ENCODE assay signal across 11 cellular contexts in genomic region chr19:55278391-55279135, GRCh38. TPM values are rescaled to one million over a fixed set of nuclear protein-coding genes. Genes with fewer than 3 reads are reported as not detected.
DNase-seq lines count a peak whose midpoint lies in the region; ATAC-seq and TF ChIP-seq lines count a peak whose summit lies in the region.
"Had no signal": no experiment of that assay in that cellular context is flagged by ENCODE, and none has a peak within 500 bp of the region (broad histone marks: within the 10 kb centered on the region; RNA-seq: fewer than 3 reads in every experiment).

No MANE protein-coding gene starts in this region.

- H3K27ac Mint-ChIP-seq in Caco-2 (ENCODE audit: unreplicated experiment), result peak overlapping the region; percentile 100
- H3K27ac Mint-ChIP-seq in natural killer cell treated with Interleukin-12 subunit alpha and Interleukin-12 subunit beta and Interleukin-15 and Interleukin-18, amount 100 ng/mL, for 72 hours, result peak overlapping the region; percentile 29 to 81

- WGBS in esophagus muscularis mucosa, result 83% methylated on average over 13 of the region's 13 CpGs

- BruUV-seq in Caco-2 (replicated peaks; lab: Mats Ljungman, UMichigan), result TSS peak; percentile 44

- H3K27me3 ChIP-seq in Caco-2 (replicated peaks; ENCODE audit: control insufficient read depth, insufficient read depth, low read length) (no peaks in the 10 kb centered on the region), MG63 (no peaks in the 10 kb centered on the region), esophagus muscularis mucosa (no peaks in the 10 kb centered on the region)

- H3K27ac ChIP-seq in caudate nucleus (ENCODE audit: low read depth, low read length) (peak overlapping the region; percentile 94), esophagus muscularis mucosa (replicated peaks in 1 of 4) (no peak overlapping the region)

- POLR2A ChIA-PET in Caco-2 (lab: Charles Lee), result interaction anchor here (1.1 kb wide), 1 partner anchor 105 kb away, joined by 3 read pairs; the partner anchor contains the start of gene TMEM238

- H3K9me3 ChIP-seq in Caco-2, result no peaks in the 10 kb centered on the region
- no peaks in the 10 kb centered on the region for H3K9me3 ChIP-seq in MG63
- no peaks in the 10 kb centered on the region for H3K9me3 ChIP-seq in esophagus muscularis mucosa

- no peaks in the 10 kb centered on the region for H3K9me3 Mint-ChIP-seq in Caco-2 (ENCODE audit: unreplicated experiment)
- H3K9me3 Mint-ChIP-seq in natural killer cell treated with Interleukin-12 subunit alpha and Interleukin-12 subunit beta and Interleukin-15 and Interleukin-18, amount 100 ng/mL, for 72 hours, result no peaks in the 10 kb centered on the region

- H3K36me3 ChIP-seq in Caco-2 (ENCODE audit: control insufficient read depth, insufficient read depth, low read length) (no peaks in the 10 kb centered on the region), MG63 (peaks cover 21% of the 10 kb centered on the region), esophagus muscularis mucosa (peaks cover 19 to 50% (median 33%) of the 10 kb centered on the region in 4 donors)

- peak overlapping the region; percentile 100 for H3K4me3 Mint-ChIP-seq in Caco-2 (ENCODE audit: unreplicated experiment)
- peak overlapping the region; percentile 87 for H3K4me3 Mint-ChIP-seq in natural killer cell treated with Interleukin-12 subunit alpha and Interleukin-12 subunit beta and Interleukin-15 and Interleukin-18, amount 100 ng/mL, for 72 hours

- H3K4me1 ChIP-seq in Caco-2, result peaks cover 14% of the 10 kb centered on the region
- H3K4me1 ChIP-seq in esophagus muscularis mucosa, result peaks cover 8 to 36% (median 29%) of the 10 kb centered on the region in 4 donors

- TF ChIP-seq POLR2A in esophagus muscularis mucosa (IDR thresholded peaks at IDR 0.05; ENCODE audit: low read depth), result no peak

- no peak for TF ChIP-seq CTCF in Caco-2 (IDR thresholded peaks at IDR 0.05; ENCODE audit: insufficient read depth in 1 of 2, low read depth in 1 of 2, low read length in 1 of 2, severe bottlenecking in 1 of 2, unreplicated experiment in 1 of 2)
- no peak for TF ChIP-seq CTCF in esophagus muscularis mucosa (IDR thresholded peaks at IDR 0.05)

- DNase-seq in Caco-2, result no peak
- no peak for DNase-seq in MG63
- peak in 1 of 61 donors; percentile 34 for DNase-seq in caudate nucleus (lab: John Stamatoyannopoulos, UW)
- DNase-seq in natural killer cell treated with Interleukin-12 subunit alpha and Interleukin-12 subunit beta and Interleukin-15 and Interleukin-18, amount 100 ng/mL, for 72 hours (ENCODE audit: low spot score), result no peak
- no peak for DNase-seq in medulla oblongata (ENCODE audit: extremely low spot score)
- no peak for DNase-seq in pons (ENCODE audit: low spot score)
- DNase-seq in esophagus muscularis mucosa (ENCODE audit: extremely low spot score), result no peak
- no peak for DNase-seq in SK-N-DZ (ENCODE audit: low spot score)
- DNase-seq: NCI-H1417 treated with DMSO at 0.1 percent for 48 hours, RPMI8226 had no signal

- ATAC-seq in natural killer cell treated with Interleukin-12 subunit alpha and Interleukin-12 subunit beta and Interleukin-15 and Interleukin-18, amount 100 ng/mL, for 72 hours, result no peak

- no peak for TF ChIP-seq EP300 in esophagus muscularis mucosa (IDR thresholded peaks at IDR 0.05)

- H3K27me3 Mint-ChIP-seq in Caco-2 (ENCODE audit: insufficient read depth, unreplicated experiment), result no peaks in the 10 kb centered on the region
- H3K27me3 Mint-ChIP-seq in natural killer cell treated with Interleukin-12 subunit alpha and Interleukin-12 subunit beta and Interleukin-15 and Interleukin-18, amount 100 ng/mL, for 72 hours, result peaks cover 0 to 2% of the 10 kb centered on the region in 2 donors

- H3K4me3 ChIP-seq in Caco-2 (ENCODE audit: low read depth, low read length) (peak overlapping the region; percentile 50), MG63 (peak overlapping the region; percentile 94), esophagus muscularis mucosa (no peak overlapping the region)

- intact Hi-C loops in Caco-2 (cut with micrococcal nuclease; ENCODE audit: unreplicated experiment) (no loop called here), esophagus muscularis mucosa (cut with DNase I) (loop anchor here (2.0 kb wide), 1 partner anchor 14 kb away; no protein-coding TSS in a partner anchor)

- peaks cover 19% of the 10 kb centered on the region for H3K4me1 Mint-ChIP-seq in Caco-2 (ENCODE audit: low read depth, unreplicated experiment)
- peaks cover 40 to 43% of the 10 kb centered on the region in 2 donors for H3K4me1 Mint-ChIP-seq in natural killer cell treated with Interleukin-12 subunit alpha and Interleukin-12 subunit beta and Interleukin-15 and Interleukin-18, amount 100 ng/mL, for 72 hours (ENCODE audit: low read depth in 2 of 2)

- CTCF ChIA-PET in Caco-2 (lab: Charles Lee), result no interaction called here

- peaks cover 25% of the 10 kb centered on the region for H3K36me3 Mint-ChIP-seq in Caco-2 (ENCODE audit: insufficient read depth, unreplicated experiment)
- no peaks in the 10 kb centered on the region for H3K36me3 Mint-ChIP-seq in natural killer cell treated with Interleukin-12 subunit alpha and Interleukin-12 subunit beta and Interleukin-15 and Interleukin-18, amount 100 ng/mL, for 72 hours

RNA-seq across cellular contexts. Expression of gene HSPBP1, which starts 1.3 kb away (rescaled TPM):
- total RNA-seq in Caco-2 (2022) (69.6 and 71.4 TPM in 2 replicates), esophagus muscularis mucosa (10 to 100 TPM; 28.5 to 44.0 (median 32.2) TPM)
- total RNA-seq in MG63 (2014; rRNA removed; shearing (Covaris generic); ENCODE audit: low replicate concordance), result 64.6 and 122 TPM in 2 replicates
- total RNA-seq in natural killer cell treated with Interleukin-12 subunit alpha and Interleukin-12 subunit beta and Interleukin-15 and Interleukin-18, amount 100 ng/mL, for 72 hours, result 10 to 100 TPM; 38.2 to 53.1 TPM
- 55.8 and 70.4 TPM in 2 replicates for polyA plus RNA-seq in SK-N-DZ (2014; cell fraction: cytosol; rRNA removed)
- polyA plus RNA-seq in SK-N-DZ (2014; cell fraction: nucleus; rRNA removed), result 22.3 and 37.8 TPM in 2 replicates

RNA-seq across cellular contexts. Expression of gene BRSK1, which starts 5.2 kb away (rescaled TPM):
- total RNA-seq in Caco-2 (2022) (24.6 and 28.6 TPM in 2 replicates), esophagus muscularis mucosa (10 to 100 TPM in 1 of 4 donors, 1 to 10 TPM in 3; 3.3 to 16.9 (median 6.7) TPM)
- total RNA-seq in MG63 (2014; rRNA removed; shearing (Covaris generic); ENCODE audit: low replicate concordance), result 0.89 TPM in 1 of 2 replicates, not detected in the other
- total RNA-seq in natural killer cell treated with Interleukin-12 subunit alpha and Interleukin-12 subunit beta and Interleukin-15 and Interleukin-18, amount 100 ng/mL, for 72 hours, result 10 to 100 TPM; 11.9 to 15.7 TPM
- 13.6 and 15.5 TPM in 2 replicates for polyA plus RNA-seq in SK-N-DZ (2014; cell fraction: cytosol; rRNA removed)
- polyA plus RNA-seq in SK-N-DZ (2014; cell fraction: nucleus; rRNA removed), result 42.4 and 45.2 TPM in 2 replicates

RNA-seq across cellular contexts. Expression of gene PPP6R1, which starts 19.7 kb away (rescaled TPM):
- total RNA-seq in Caco-2 (2022) (113 and 118 TPM in 2 replicates), esophagus muscularis mucosa (10 to 100 TPM; 37.4 to 75.5 (median 45.6) TPM)
- total RNA-seq in MG63 (2014; rRNA removed; shearing (Covaris generic); ENCODE audit: low replicate concordance), result 59.5 and 102 TPM in 2 replicates
- total RNA-seq in natural killer cell treated with Interleukin-12 subunit alpha and Interleukin-12 subunit beta and Interleukin-15 and Interleukin-18, amount 100 ng/mL, for 72 hours, result 100 to 1,000 TPM; 260 to 492 TPM
- 13.9 and 15.3 TPM in 2 replicates for polyA plus RNA-seq in SK-N-DZ (2014; cell fraction: cytosol; rRNA removed)
- 22.0 and 32.5 TPM in 2 replicates for polyA plus RNA-seq in SK-N-DZ (2014; cell fraction: nucleus; rRNA removed)

RNA-seq across cellular contexts. Expression of gene TMEM150B, which starts 46.6 kb away (rescaled TPM):
- total RNA-seq in Caco-2 (2022), result 1.6 and 3.4 TPM in 2 replicates
- not detected in 2 replicates for total RNA-seq in MG63 (2014; rRNA removed; shearing (Covaris generic); ENCODE audit: low replicate concordance)
- 1 to 10 TPM in 1 of 2 donors, under 1 TPM in 1; 0.67 to 2.7 TPM for total RNA-seq in natural killer cell treated with Interleukin-12 subunit alpha and Interleukin-12 subunit beta and Interleukin-15 and Interleukin-18, amount 100 ng/mL, for 72 hours
- total RNA-seq in esophagus muscularis mucosa, result 1 to 10 TPM in 3 of 4 donors, under 1 TPM in 1; 0.83 to 5.2 (median 2.7) TPM
- polyA plus RNA-seq in SK-N-DZ (2014; cell fraction: cytosol; rRNA removed), result not detected in 2 replicates
- polyA plus RNA-seq in SK-N-DZ (2014; cell fraction: nucleus; rRNA removed), result not detected in 2 replicates
- total RNA-seq: lung microvascular endothelial cell had no signal

RNA-seq across cellular contexts. Expression of gene TMEM86B, which starts 50.0 kb away (rescaled TPM):
- total RNA-seq in Caco-2 (2022) (18.0 and 21.2 TPM in 2 replicates), esophagus muscularis mucosa (1 to 10 TPM; 1.7 to 2.8 (median 2.4) TPM)
- total RNA-seq in MG63 (2014; rRNA removed; shearing (Covaris generic); ENCODE audit: low replicate concordance), result 0.16 TPM in 1 of 2 replicates, not detected in the other
- total RNA-seq in natural killer cell treated with Interleukin-12 subunit alpha and Interleukin-12 subunit beta and Interleukin-15 and Interleukin-18, amount 100 ng/mL, for 72 hours, result 10 to 100 TPM in 1 of 2 donors, 1 to 10 TPM in 1; 8.3 to 31.6 TPM
- 0.29 and 0.75 TPM in 2 replicates for polyA plus RNA-seq in SK-N-DZ (2014; cell fraction: cytosol; rRNA removed)
- polyA plus RNA-seq in SK-N-DZ (2014; cell fraction: nucleus; rRNA removed), result 6.8 and 8.0 TPM in 2 replicates

Comparison
In these comparisons a context has a peak if more than half of its experiments do, and no peak if none do; other contexts are left out.
1. H3K4me3 ChIP-seq: peak in Caco-2 (single experiment) and MG63 (single experiment); none in esophagus muscularis mucosa (0 of 4).